ENCODE assay signal across 1 cellular context in the genomic region with DNA sequence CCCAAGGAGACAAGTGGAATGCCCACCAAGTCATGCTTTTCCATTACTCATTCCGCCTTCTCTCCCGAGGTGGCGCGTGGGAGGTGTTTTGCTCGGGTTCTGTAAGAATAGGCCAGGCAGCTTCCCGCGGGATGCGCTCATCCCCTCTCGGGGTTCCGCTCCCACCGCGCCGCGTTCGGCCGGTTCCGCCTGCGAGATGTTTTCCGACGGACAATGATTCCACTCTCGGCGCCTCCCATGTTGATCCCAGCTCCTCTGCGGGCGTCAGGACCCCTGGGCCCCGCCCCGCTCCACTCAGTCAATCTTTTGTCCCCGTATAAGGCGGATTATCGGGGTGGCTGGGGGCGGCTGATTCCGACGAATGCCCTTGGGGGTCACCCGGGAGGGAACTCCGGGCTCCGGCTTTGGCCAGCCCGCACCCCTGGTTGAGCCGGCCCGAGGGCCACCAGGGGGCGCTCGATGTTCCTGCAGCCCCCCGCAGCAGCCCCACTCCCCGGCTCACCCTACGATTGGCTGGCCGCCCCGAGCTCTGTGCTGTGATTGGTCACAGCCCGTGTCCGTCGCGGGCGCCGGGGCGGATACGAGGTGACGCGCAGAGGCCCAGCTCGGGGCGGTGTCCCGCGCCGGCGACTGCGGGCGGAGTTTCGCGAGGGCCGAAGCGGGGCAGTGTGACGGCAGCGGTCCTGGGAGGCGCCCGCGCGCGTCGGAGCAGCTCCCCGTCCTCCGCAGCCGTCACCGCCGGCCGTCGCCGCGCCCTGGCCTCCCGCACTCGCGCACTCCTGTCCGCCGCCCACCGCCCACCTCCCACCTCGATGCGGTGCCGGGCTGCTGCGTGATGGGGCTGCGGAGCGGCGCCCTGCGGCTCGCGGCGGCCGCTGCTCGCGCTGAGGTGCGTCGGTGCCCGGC.
TF ChIP-seq lines count a peak whose summit lies in the region.

A gene with protein sequence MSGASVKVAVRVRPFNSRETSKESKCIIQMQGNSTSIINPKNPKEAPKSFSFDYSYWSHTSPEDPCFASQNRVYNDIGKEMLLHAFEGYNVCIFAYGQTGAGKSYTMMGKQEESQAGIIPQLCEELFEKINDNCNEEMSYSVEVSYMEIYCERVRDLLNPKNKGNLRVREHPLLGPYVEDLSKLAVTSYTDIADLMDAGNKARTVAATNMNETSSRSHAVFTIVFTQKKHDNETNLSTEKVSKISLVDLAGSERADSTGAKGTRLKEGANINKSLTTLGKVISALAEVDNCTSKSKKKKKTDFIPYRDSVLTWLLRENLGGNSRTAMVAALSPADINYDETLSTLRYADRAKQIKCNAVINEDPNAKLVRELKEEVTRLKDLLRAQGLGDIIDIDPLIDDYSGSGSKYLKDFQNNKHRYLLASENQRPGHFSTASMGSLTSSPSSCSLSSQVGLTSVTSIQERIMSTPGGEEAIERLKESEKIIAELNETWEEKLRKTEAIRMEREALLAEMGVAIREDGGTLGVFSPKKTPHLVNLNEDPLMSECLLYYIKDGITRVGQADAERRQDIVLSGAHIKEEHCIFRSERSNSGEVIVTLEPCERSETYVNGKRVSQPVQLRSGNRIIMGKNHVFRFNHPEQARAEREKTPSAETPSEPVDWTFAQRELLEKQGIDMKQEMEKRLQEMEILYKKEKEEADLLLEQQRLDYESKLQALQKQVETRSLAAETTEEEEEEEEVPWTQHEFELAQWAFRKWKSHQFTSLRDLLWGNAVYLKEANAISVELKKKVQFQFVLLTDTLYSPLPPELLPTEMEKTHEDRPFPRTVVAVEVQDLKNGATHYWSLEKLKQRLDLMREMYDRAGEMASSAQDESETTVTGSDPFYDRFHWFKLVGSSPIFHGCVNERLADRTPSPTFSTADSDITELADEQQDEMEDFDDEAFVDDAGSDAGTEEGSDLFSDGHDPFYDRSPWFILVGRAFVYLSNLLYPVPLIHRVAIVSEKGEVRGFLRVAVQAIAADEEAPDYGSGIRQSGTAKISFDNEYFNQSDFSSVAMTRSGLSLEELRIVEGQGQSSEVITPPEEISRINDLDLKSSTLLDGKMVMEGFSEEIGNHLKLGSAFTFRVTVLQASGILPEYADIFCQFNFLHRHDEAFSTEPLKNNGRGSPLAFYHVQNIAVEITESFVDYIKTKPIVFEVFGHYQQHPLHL (N-terminal part only) (plus strand): TSS at position 666 of the 906 bp plus-strand sequence. CDS start 21,759 bp downstream, outside the sequence.

TF ChIP-seq in SK-N-SH treated with all-trans-retinoic acid at 6 μM for 48 hours, 23 proteins besides CTCF, POLR2A, EP300 and RAD21 (continued from another document):
- TF ChIP-seq, protein P1, sequence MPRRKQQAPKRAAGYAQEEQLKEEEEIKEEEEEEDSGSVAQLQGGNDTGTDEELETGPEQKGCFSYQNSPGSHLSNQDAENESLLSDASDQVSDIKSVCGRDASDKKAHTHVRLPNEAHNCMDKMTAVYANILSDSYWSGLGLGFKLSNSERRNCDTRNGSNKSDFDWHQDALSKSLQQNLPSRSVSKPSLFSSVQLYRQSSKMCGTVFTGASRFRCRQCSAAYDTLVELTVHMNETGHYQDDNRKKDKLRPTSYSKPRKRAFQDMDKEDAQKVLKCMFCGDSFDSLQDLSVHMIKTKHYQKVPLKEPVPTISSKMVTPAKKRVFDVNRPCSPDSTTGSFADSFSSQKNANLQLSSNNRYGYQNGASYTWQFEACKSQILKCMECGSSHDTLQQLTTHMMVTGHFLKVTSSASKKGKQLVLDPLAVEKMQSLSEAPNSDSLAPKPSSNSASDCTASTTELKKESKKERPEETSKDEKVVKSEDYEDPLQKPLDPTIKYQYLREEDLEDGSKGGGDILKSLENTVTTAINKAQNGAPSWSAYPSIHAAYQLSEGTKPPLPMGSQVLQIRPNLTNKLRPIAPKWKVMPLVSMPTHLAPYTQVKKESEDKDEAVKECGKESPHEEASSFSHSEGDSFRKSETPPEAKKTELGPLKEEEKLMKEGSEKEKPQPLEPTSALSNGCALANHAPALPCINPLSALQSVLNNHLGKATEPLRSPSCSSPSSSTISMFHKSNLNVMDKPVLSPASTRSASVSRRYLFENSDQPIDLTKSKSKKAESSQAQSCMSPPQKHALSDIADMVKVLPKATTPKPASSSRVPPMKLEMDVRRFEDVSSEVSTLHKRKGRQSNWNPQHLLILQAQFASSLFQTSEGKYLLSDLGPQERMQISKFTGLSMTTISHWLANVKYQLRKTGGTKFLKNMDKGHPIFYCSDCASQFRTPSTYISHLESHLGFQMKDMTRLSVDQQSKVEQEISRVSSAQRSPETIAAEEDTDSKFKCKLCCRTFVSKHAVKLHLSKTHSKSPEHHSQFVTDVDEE (CRISPR knock-in tag; IDR thresholded peaks at IDR 0.05): no peak
- TF ChIP-seq GLIS3 (CRISPR knock-in tag; IDR thresholded peaks at IDR 0.05) (0 out of 2 replicates have a peak, but pooled peaks have one; percentile 14), RARB (CRISPR knock-in tag; IDR thresholded peaks at IDR 0.05) (no peak)
TF ChIP-seq in SK-N-SH treated with all-trans-retinoic acid at 6 μM for 48 hours: peak in this region for 4.
